ENCODE assay signal across 29 cellular contexts in genomic region chr1:157494093-157494492, GRCh38. TPM values are rescaled to one million over a fixed set of nuclear protein-coding genes. Genes with fewer than 3 reads are reported as not detected.
"Had no signal": no experiment of that assay in that cellular context is flagged by ENCODE, and none has a peak within 500 bp of the region (broad histone marks: within the 10 kb centered on the region; RNA-seq: fewer than 3 reads in every experiment).

No MANE protein-coding gene starts in this region.

- H3K4me3 Mint-ChIP-seq: stimulated activated effector memory CD8-positive, alpha-beta T cell treated with anti-CD3 and anti-CD28 coated beads, Interleukin-12 subunit alpha, Interleukin-12 subunit beta, amount 100 ng/mL, for 72 hours; stimulated activated memory B cell treated with anti-CD40 and anti-IgM and Interleukin-4, amounts not matched to agents 10 μg/mL and 1 μg/mL and 100 μg/mL, for 72 hours; stimulated activated naive B cell treated with anti-CD40 and anti-IgM and Interleukin-4, amounts not matched to agents 10 μg/mL and 1 μg/mL and 100 μg/mL, for 72 hours; stimulated activated naive CD8-positive, alpha-beta T cell treated with anti-CD3 and anti-CD28 coated beads, Interleukin-15, amount 100 ng/mL, for 72 hours; stimulated activated naive CD8-positive, alpha-beta T cell treated with anti-CD3 and anti-CD28 coated beads, Interleukin-15, Interleukin-2, amounts not matched to agents 100 ng/mL and 50 ng/mL, for 24 hours had no signal

- H3K27me3 Mint-ChIP-seq: stimulated activated memory B cell treated with anti-CD40 and anti-IgM and Interleukin-4, amounts not matched to agents 10 μg/mL and 1 μg/mL and 100 μg/mL, for 72 hours had no signal

- ATAC-seq: stimulated activated effector memory CD8-positive, alpha-beta T cell treated with anti-CD3 and anti-CD28 coated beads, Interleukin-12 subunit alpha, Interleukin-12 subunit beta, amount 100 ng/mL, for 72 hours; stimulated activated memory B cell treated with anti-CD40 and anti-IgM and Interleukin-4, amounts not matched to agents 10 μg/mL and 1 μg/mL and 100 μg/mL, for 72 hours; stimulated activated naive B cell treated with anti-CD40 and anti-IgM and Interleukin-4, amounts not matched to agents 10 μg/mL and 1 μg/mL and 100 μg/mL, for 72 hours; stimulated activated naive CD8-positive, alpha-beta T cell treated with anti-CD3 and anti-CD28 coated beads, Interleukin-15, amount 100 ng/mL, for 72 hours; stimulated activated naive CD8-positive, alpha-beta T cell treated with anti-CD3 and anti-CD28 coated beads, Interleukin-15, Interleukin-2, amounts not matched to agents 100 U/mL and 50 U/mL, for 24 hours; upper lobe of right lung had no signal

- H3K9me3 ChIP-seq: stomach, suprapubic skin, testis, thoracic aorta, thyroid gland, tibial artery, tibial nerve, transverse colon, upper lobe of left lung, upper lobe of right lung, uterus, vagina had no signal

- H3K9me3 Mint-ChIP-seq: stimulated activated effector memory CD8-positive, alpha-beta T cell treated with anti-CD3 and anti-CD28 coated beads, Interleukin-12 subunit alpha, Interleukin-12 subunit beta, amount 100 ng/mL, for 72 hours; stimulated activated memory B cell treated with anti-CD40 and anti-IgM and Interleukin-4, amounts not matched to agents 10 μg/mL and 1 μg/mL and 100 μg/mL, for 72 hours; stimulated activated naive B cell treated with anti-CD40 and anti-IgM and Interleukin-4, amounts not matched to agents 10 μg/mL and 1 μg/mL and 100 μg/mL, for 72 hours; stimulated activated naive CD8-positive, alpha-beta T cell treated with anti-CD3 and anti-CD28 coated beads, Interleukin-15, amount 100 ng/mL, for 72 hours; stimulated activated naive CD8-positive, alpha-beta T cell treated with anti-CD3 and anti-CD28 coated beads, Interleukin-15, Interleukin-2, amounts not matched to agents 100 ng/mL and 50 ng/mL, for 24 hours had no signal

- H3K27ac Mint-ChIP-seq: stimulated activated effector memory CD8-positive, alpha-beta T cell treated with anti-CD3 and anti-CD28 coated beads, Interleukin-12 subunit alpha, Interleukin-12 subunit beta, amount 100 ng/mL, for 72 hours; stimulated activated memory B cell treated with anti-CD40 and anti-IgM and Interleukin-4, amounts not matched to agents 10 μg/mL and 1 μg/mL and 100 μg/mL, for 72 hours; stimulated activated naive B cell treated with anti-CD40 and anti-IgM and Interleukin-4, amounts not matched to agents 10 μg/mL and 1 μg/mL and 100 μg/mL, for 72 hours; stimulated activated naive CD8-positive, alpha-beta T cell treated with anti-CD3 and anti-CD28 coated beads, Interleukin-15, amount 100 ng/mL, for 72 hours had no signal

- H3K36me3 ChIP-seq: stomach, suprapubic skin, thoracic aorta, thyroid gland, tibial artery, tibial nerve, transverse colon, upper lobe of left lung, upper lobe of right lung, uterus, vagina had no signal

- H3K4me3 ChIP-seq: stomach, suprapubic skin, testis, thoracic aorta, thyroid gland, tibial artery, tibial nerve, transverse colon, upper lobe of left lung, upper lobe of right lung, uterus, vagina had no signal

- H3K4me1 Mint-ChIP-seq: stimulated activated effector memory CD8-positive, alpha-beta T cell treated with anti-CD3 and anti-CD28 coated beads, Interleukin-12 subunit alpha, Interleukin-12 subunit beta, amount 100 ng/mL, for 72 hours; stimulated activated naive CD8-positive, alpha-beta T cell treated with anti-CD3 and anti-CD28 coated beads, Interleukin-15, amount 100 ng/mL, for 72 hours had no signal

- H3K4me1 ChIP-seq: stomach, testis, thyroid gland, tibial artery, tibial nerve, upper lobe of left lung, upper lobe of right lung, uterus, vagina had no signal

- H3K36me3 Mint-ChIP-seq: stimulated activated effector memory CD8-positive, alpha-beta T cell treated with anti-CD3 and anti-CD28 coated beads, Interleukin-12 subunit alpha, Interleukin-12 subunit beta, amount 100 ng/mL, for 72 hours; stimulated activated memory B cell treated with anti-CD40 and anti-IgM and Interleukin-4, amounts not matched to agents 10 μg/mL and 1 μg/mL and 100 μg/mL, for 72 hours; stimulated activated naive B cell treated with anti-CD40 and anti-IgM and Interleukin-4, amounts not matched to agents 10 μg/mL and 1 μg/mL and 100 μg/mL, for 72 hours had no signal

- DNase-seq: stimulated activated CD4-positive, alpha-beta T cell treated with anti-CD3 and anti-CD28 coated beads, Interleukin-2, amount 100 ng/mL, for 48 hours; stimulated activated CD4-positive, alpha-beta T cell treated with anti-CD3 and anti-CD28 coated beads, Interleukin-4, amount 100 ng/mL, for 1 hour; stimulated activated CD4-positive, alpha-beta T cell treated with anti-CD3 and anti-CD28 coated beads, Interleukin-4, amount 100 ng/mL, for 24 hours; stimulated activated CD4-positive, alpha-beta T cell treated with anti-CD3 and anti-CD28 coated beads, Interleukin-4, amount 100 ng/mL, for 4 hours; stimulated activated CD8-positive, alpha-beta memory T cell treated with anti-CD3 and anti-CD28 coated beads, Interleukin-4, amount 100 ng/mL, for 48 hours; stimulated activated naive B cell treated with anti-CD40 and anti-IgM and Interleukin-4, amounts not matched to agents 10 μg/mL and 1 μg/mL and 100 μg/mL, for 72 hours; stimulated activated naive CD4-positive, alpha-beta T cell; stimulated activated naive CD4-positive, alpha-beta T cell treated with Interleukin-2 at 50 U/mL for 16 hours; stimulated activated naive CD8-positive, alpha-beta T cell treated with anti-CD3 and anti-CD28 coated beads, Interleukin-15, amount 100 ng/mL, for 72 hours; stimulated activated naive CD8-positive, alpha-beta T cell treated with anti-CD3 and anti-CD28 coated beads, Interleukin-15, Interleukin-2, amounts not matched to agents 100 U/mL and 50 U/mL, for 24 hours; stomach; substantia nigra; testis; thyroid gland; tibial artery; transverse colon; trophoblast cell; upper lobe of left lung; upper lobe of right lung; uterus had no signal

- H3K27ac ChIP-seq: stomach, suprapubic skin, testis, thoracic aorta, thyroid gland, tibial artery, tibial nerve, transverse colon, upper lobe of left lung, upper lobe of right lung, uterus, vagina had no signal

- FAIRE-seq: urothelium cell line had no signal

- H3K27me3 ChIP-seq: testis, thyroid gland, transverse colon, upper lobe of left lung, uterus, vagina had no signal

RNA-seq across cellular contexts. Expression of gene FCRL5, which starts 58.2 kb away (rescaled TPM):
- total RNA-seq: suprapubic skin, temporal lobe had no signal
